ENCODE assay signal across 15 cellular contexts in genomic region chrX:71993371-71993770, GRCh38.
A peak's percentile ranks its signal among the peaks of the same experiment; 100 is the strongest.
DNase-seq lines count a peak whose midpoint lies in the region; ATAC-seq and TF ChIP-seq lines count a peak whose summit lies in the region.
"Had no signal": no experiment of that assay in that cellular context is flagged by ENCODE, and none has a peak within 500 bp of the region (broad histone marks: within the 10 kb centered on the region; RNA-seq: fewer than 3 reads in every experiment).

No MANE protein-coding gene starts in this region.

- ATAC-seq in activated CD8-positive, alpha-beta memory T cell treated with anti-CD3 and anti-CD28 coated beads, Interleukin-2, amount 10 ng/mL, durations not matched to agents 7 days and 5 days: no peak
- ATAC-seq in stimulated activated effector memory CD8-positive, alpha-beta T cell treated with anti-CD3 and anti-CD28 coated beads, Interleukin-12 subunit alpha, Interleukin-12 subunit beta, amount 100 ng/mL, for 72 hours: no peak
- ATAC-seq in activated CD8-positive, alpha-beta T cell treated with anti-CD3 and anti-CD28 coated beads for 36 hours: no peak
- ATAC-seq: GM23338 had no signal

- H3K9me3 Mint-ChIP-seq in activated CD8-positive, alpha-beta memory T cell treated with anti-CD3 and anti-CD28 coated beads, Interleukin-2, amount 10 ng/mL, durations not matched to agents 7 days and 5 days (ENCODE audit: low read depth): no peaks in the 10 kb centered on the region
- no peaks in the 10 kb centered on the region for H3K9me3 Mint-ChIP-seq in CD8-positive, alpha-beta memory T cell
- H3K9me3 Mint-ChIP-seq in stimulated activated effector memory CD8-positive, alpha-beta T cell treated with anti-CD3 and anti-CD28 coated beads, Interleukin-12 subunit alpha, Interleukin-12 subunit beta, amount 100 ng/mL, for 72 hours: no peaks in the 10 kb centered on the region
- no peaks in the 10 kb centered on the region for H3K9me3 Mint-ChIP-seq in activated CD8-positive, alpha-beta T cell treated with anti-CD3 and anti-CD28 coated beads for 36 hours
- H3K9me3 Mint-ChIP-seq: GM23338 had no signal

- no peak overlapping the region for H3K27ac ChIP-seq in CD8-positive, alpha-beta memory T cell (ENCODE audit: low read depth, low read length)
- no peak overlapping the region for H3K27ac ChIP-seq in coronary artery
- H3K27ac ChIP-seq: BLaER1 had no signal

- no peak for DNase-seq in activated CD8-positive, alpha-beta memory T cell treated with anti-CD3 and anti-CD28 coated beads, Interleukin-2, amount 10 ng/mL, durations not matched to agents 7 days and 5 days
- no peak for DNase-seq in activated CD8-positive, alpha-beta memory T cell treated with anti-CD3 and anti-CD28 coated beads, Interleukin-2, amount 50 U/mL, for 4 hours
- no peak for DNase-seq in CD8-positive, alpha-beta memory T cell
- DNase-seq in coronary artery (ENCODE audit: low spot score) (peak; percentile 60), GM20000 (ENCODE audit: low spot score) (no peak)
- no peak for DNase-seq in stimulated activated effector memory CD8-positive, alpha-beta T cell treated with anti-CD3 and anti-CD28 coated beads, Interleukin-12 subunit alpha, Interleukin-12 subunit beta, amount 100 ng/mL, for 72 hours (ENCODE audit: low spot score in 2 of 2)
- DNase-seq in activated CD8-positive, alpha-beta T cell treated with anti-CD3 and anti-CD28 coated beads for 36 hours: no peak
- DNase-seq in activated naive CD4-positive, alpha-beta T cell treated with anti-CD3 and anti-CD28 coated beads, Interleukin-2, amount 50 U/mL, for 16 hours: no peak
- DNase-seq: 8988T, DMS79 treated with DMSO at 0.1 percent for 48 hours, GF-D8, HCEC 1CT had no signal

- no peak overlapping the region for H3K4me3 Mint-ChIP-seq in activated CD8-positive, alpha-beta memory T cell treated with anti-CD3 and anti-CD28 coated beads, Interleukin-2, amount 10 ng/mL, durations not matched to agents 7 days and 5 days
- peak overlapping the region in 5 of 7 donors; percentile 13 to 72 (median 21) for H3K4me3 Mint-ChIP-seq in CD8-positive, alpha-beta memory T cell
- H3K4me3 Mint-ChIP-seq in stimulated activated effector memory CD8-positive, alpha-beta T cell treated with anti-CD3 and anti-CD28 coated beads, Interleukin-12 subunit alpha, Interleukin-12 subunit beta, amount 100 ng/mL, for 72 hours: no peak overlapping the region
- H3K4me3 Mint-ChIP-seq in activated CD8-positive, alpha-beta T cell treated with anti-CD3 and anti-CD28 coated beads for 36 hours: no peak overlapping the region
- H3K4me3 Mint-ChIP-seq: CD14-positive monocyte, GM23338 had no signal

- H3K9me3 ChIP-seq in CD8-positive, alpha-beta memory T cell (ENCODE audit: low read length): no peaks in the 10 kb centered on the region
- H3K9me3 ChIP-seq: BLaER1 had no signal

- CTCF ChIA-PET in activated CD8-positive, alpha-beta memory T cell treated with anti-CD3 and anti-CD28 coated beads, Interleukin-2, amount 10 ng/mL, durations not matched to agents 7 days and 5 days (lab: Charles Lee): interaction anchor here (1.0 kb wide), 1 partner anchor 12 kb away, joined by 3 read pairs; no protein-coding TSS in a partner anchor
- CTCF ChIA-PET in CD8-positive, alpha-beta memory T cell (lab: Charles Lee): no interaction called here
- CTCF ChIA-PET in activated CD8-positive, alpha-beta T cell treated with anti-CD3 and anti-CD28 coated beads for 36 hours (lab: Charles Lee): interaction anchor here (1.0 to 1.5 kb wide), 3 partner anchors 24 to 211 kb away, joined by 4 to 5 read pairs (median 4); no protein-coding TSS in a partner anchor

- no peaks in the 10 kb centered on the region for H3K36me3 ChIP-seq in CD8-positive, alpha-beta memory T cell (ENCODE audit: insufficient read depth, low read length)
- H3K36me3 ChIP-seq: BLaER1 had no signal

- no peak overlapping the region for H3K4me3 ChIP-seq in CD8-positive, alpha-beta memory T cell (ENCODE audit: low read length)
- no peak overlapping the region for H3K4me3 ChIP-seq in coronary artery
- H3K4me3 ChIP-seq: BLaER1, GM23338 had no signal

- TF ChIP-seq CTCF in coronary artery (IDR thresholded peaks at IDR 0.05) (no peak), GM20000 (IDR thresholded peaks at IDR 0.05; ENCODE audit: extremely low read depth, missing control alignments) (no peak)
- TF ChIP-seq CTCF in activated CD8-positive, alpha-beta T cell treated with anti-CD3 and anti-CD28 coated beads for 36 hours (IDR thresholded peaks at IDR 0.05): no peak

- H3K27me3 ChIP-seq in CD8-positive, alpha-beta memory T cell (ENCODE audit: insufficient read depth, low read length, poor library complexity, severe bottlenecking): no peaks in the 10 kb centered on the region

- POLR2A ChIA-PET in CD8-positive, alpha-beta memory T cell (lab: Charles Lee): interaction anchor here (1.1 kb wide), 1 partner anchor 112 kb away, joined by 4 read pairs; no protein-coding TSS in a partner anchor
- POLR2A ChIA-PET in activated CD8-positive, alpha-beta T cell treated with anti-CD3 and anti-CD28 coated beads for 36 hours (lab: Charles Lee): no interaction called here

- H3K4me1 ChIP-seq in CD8-positive, alpha-beta memory T cell (ENCODE audit: insufficient read depth, low read length): peaks cover 26% of the 10 kb centered on the region

- H3K36me3 Mint-ChIP-seq in activated CD8-positive, alpha-beta memory T cell treated with anti-CD3 and anti-CD28 coated beads, Interleukin-2, amount 10 ng/mL, durations not matched to agents 7 days and 5 days: no peaks in the 10 kb centered on the region
- H3K36me3 Mint-ChIP-seq in CD8-positive, alpha-beta memory T cell: no peaks in the 10 kb centered on the region
- H3K36me3 Mint-ChIP-seq in stimulated activated effector memory CD8-positive, alpha-beta T cell treated with anti-CD3 and anti-CD28 coated beads, Interleukin-12 subunit alpha, Interleukin-12 subunit beta, amount 100 ng/mL, for 72 hours: no peaks in the 10 kb centered on the region
- H3K36me3 Mint-ChIP-seq in activated CD8-positive, alpha-beta T cell treated with anti-CD3 and anti-CD28 coated beads for 36 hours (ENCODE audit: low read depth): no peaks in the 10 kb centered on the region
- H3K36me3 Mint-ChIP-seq: CD14-positive monocyte had no signal

- no peaks in the 10 kb centered on the region for H3K27me3 Mint-ChIP-seq in activated CD8-positive, alpha-beta memory T cell treated with anti-CD3 and anti-CD28 coated beads, Interleukin-2, amount 10 ng/mL, durations not matched to agents 7 days and 5 days
- peaks cover 0 to 5% of the 10 kb centered on the region in 2 donors for H3K27me3 Mint-ChIP-seq in CD8-positive, alpha-beta memory T cell
- H3K27me3 Mint-ChIP-seq in activated CD8-positive, alpha-beta T cell treated with anti-CD3 and anti-CD28 coated beads for 36 hours: no peaks in the 10 kb centered on the region

- peaks cover 26% of the 10 kb centered on the region for H3K4me1 Mint-ChIP-seq in activated CD8-positive, alpha-beta memory T cell treated with anti-CD3 and anti-CD28 coated beads, Interleukin-2, amount 10 ng/mL, durations not matched to agents 7 days and 5 days
- peaks cover 29 to 42% (median 37%) of the 10 kb centered on the region in 3 donors for H3K4me1 Mint-ChIP-seq in CD8-positive, alpha-beta memory T cell
- H3K4me1 Mint-ChIP-seq in stimulated activated effector memory CD8-positive, alpha-beta T cell treated with anti-CD3 and anti-CD28 coated beads, Interleukin-12 subunit alpha, Interleukin-12 subunit beta, amount 100 ng/mL, for 72 hours: peaks cover 46% of the 10 kb centered on the region
- H3K4me1 Mint-ChIP-seq in activated CD8-positive, alpha-beta T cell treated with anti-CD3 and anti-CD28 coated beads for 36 hours (ENCODE audit: low read depth): peaks cover 13% of the 10 kb centered on the region

- H3K27ac Mint-ChIP-seq in activated CD8-positive, alpha-beta memory T cell treated with anti-CD3 and anti-CD28 coated beads, Interleukin-2, amount 10 ng/mL, durations not matched to agents 7 days and 5 days: peak overlapping the region; percentile 77
- peak overlapping the region; percentile 54 to 94 (median 87) for H3K27ac Mint-ChIP-seq in CD8-positive, alpha-beta memory T cell
- H3K27ac Mint-ChIP-seq in stimulated activated effector memory CD8-positive, alpha-beta T cell treated with anti-CD3 and anti-CD28 coated beads, Interleukin-12 subunit alpha, Interleukin-12 subunit beta, amount 100 ng/mL, for 72 hours: peak overlapping the region; percentile 64
- no peak overlapping the region for H3K27ac Mint-ChIP-seq in activated CD8-positive, alpha-beta T cell treated with anti-CD3 and anti-CD28 coated beads for 36 hours
- H3K27ac Mint-ChIP-seq: CD14-positive monocyte, GM23338 had no signal

- intact Hi-C loops in activated CD8-positive, alpha-beta T cell treated with anti-CD3 and anti-CD28 coated beads for 36 hours (cut with micrococcal nuclease): no loop called here

Comparison
In these comparisons a context has a peak if more than half of its experiments do, and no peak if none do; other contexts are left out.
1. H3K4me3 Mint-ChIP-seq: peak in CD8-positive, alpha-beta memory T cell (5 of 7); none in activated CD8-positive, alpha-beta memory T cell treated with anti-CD3 and anti-CD28 coated beads, Interleukin-2, amount 10 ng/mL, durations not matched to agents 7 days and 5 days (single experiment), stimulated activated effector memory CD8-positive, alpha-beta T cell treated with anti-CD3 and anti-CD28 coated beads, Interleukin-12 subunit alpha, Interleukin-12 subunit beta, amount 100 ng/mL, for 72 hours (single experiment) and activated CD8-positive, alpha-beta T cell treated with anti-CD3 and anti-CD28 coated beads for 36 hours (single experiment).